Comparison of ENCODE assay signal across 12 cellular contexts in the genomic region with DNA sequence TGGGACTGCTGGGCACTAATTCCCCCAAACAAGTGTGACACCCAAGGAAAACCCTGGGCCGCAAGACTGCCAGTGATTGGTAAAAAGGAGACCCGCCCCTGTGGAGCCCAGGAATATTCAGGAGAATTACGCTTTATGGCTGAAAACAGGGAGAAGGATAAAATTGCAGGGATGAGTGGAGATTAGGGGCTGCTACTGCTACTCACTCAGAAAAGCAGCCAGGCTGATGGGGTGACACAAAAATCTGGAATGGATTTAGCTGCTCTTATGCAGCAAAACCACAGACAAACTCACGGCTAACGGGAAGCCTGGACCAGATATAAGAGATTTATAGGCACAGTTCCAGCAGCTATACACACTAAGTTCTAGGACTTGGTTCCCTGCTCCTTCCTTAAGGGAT. TPM values are rescaled to one million over a fixed set of nuclear protein-coding genes. Genes with fewer than 3 reads are reported as not detected.
DNase-seq lines count a peak whose midpoint lies in the region; ATAC-seq and TF ChIP-seq lines count a peak whose summit lies in the region.
"Had no signal": no experiment of that assay in that cellular context is flagged by ENCODE, and none has a peak within 500 bp of the region (broad histone marks: within the 10 kb centered on the region; RNA-seq: fewer than 3 reads in every experiment).

No MANE protein-coding gene starts in this region.

- H3K4me1 ChIP-seq in BLaER1 (peaks cover 13% of the 10 kb centered on the region), upper lobe of left lung (peaks cover 6 to 15% (median 12%) of the 10 kb centered on the region in 4 donors)

- H4K20me1 ChIP-seq in BLaER1 = peaks cover 3% of the 10 kb centered on the region

- H3K36me3 ChIP-seq in BLaER1 = no peaks in the 10 kb centered on the region
- H3K36me3 ChIP-seq in upper lobe of left lung = no peaks in the 10 kb centered on the region

- DNase-seq in NCI-H1105 treated with DMSO at 0.1 percent for 48 hours (lab: John Stamatoyannopoulos, UW) = peak; percentile 48
- peak; percentile 84 for DNase-seq in amniotic epithelial cell (ENCODE audit: low read depth)
- DNase-seq in myocyte (ENCODE audit: low read depth) = peak; percentile 47
- no peak for DNase-seq in Calu3
- no peak for DNase-seq in upper lobe of left lung
- DNase-seq in activated CD4-positive, alpha-beta T cell treated with anti-CD3 and anti-CD28 coated beads for 48 hours = no peak
- no peak for DNase-seq in Right ventricle myocardium superior
- DNase-seq: activated CD8-positive, alpha-beta memory T cell treated with anti-CD3 and anti-CD28 coated beads for 24 hours; DMS153; NCI-H1436; right cardiac atrium had no signal

- TF ChIP-seq EP300 in upper lobe of left lung (IDR thresholded peaks at IDR 0.05) = no peak

- no peak overlapping the region for H3K9ac ChIP-seq in BLaER1

- H3K9me3 Mint-ChIP-seq in Calu3 (ENCODE audit: low read depth, unreplicated experiment) = no peaks in the 10 kb centered on the region

- intact Hi-C loops in Calu3 (cut with micrococcal nuclease; ENCODE audit: unreplicated experiment) = no loop called here
- intact Hi-C loops in Right ventricle myocardium superior (cut with DNase I) = no loop called here

- H3K27me3 ChIP-seq in BLaER1 (peaks cover 15% of the 10 kb centered on the region), upper lobe of left lung (peaks cover 0 to 3% (median 0%) of the 10 kb centered on the region in 4 donors)

- TF ChIP-seq CTCF in Calu3 (IDR thresholded peaks at IDR 0.05; ENCODE audit: unreplicated experiment) = no peak
- TF ChIP-seq CTCF in upper lobe of left lung (IDR thresholded peaks at IDR 0.05) = no peak

- WGBS in upper lobe of left lung, 2 donors = 53 to 59% methylated on average over 5 of the region's 5 CpGs

- no peak overlapping the region for H3K27ac Mint-ChIP-seq in Calu3 (ENCODE audit: unreplicated experiment)

- peak overlapping the region; percentile 27; the same call in 1 of the 2 replicates for H3K4me2 ChIP-seq in BLaER1

- peaks cover 18% of the 10 kb centered on the region for H3K36me3 Mint-ChIP-seq in Calu3 (ENCODE audit: insufficient read depth, unreplicated experiment)

- ATAC-seq in upper lobe of left lung (ENCODE audit: low FRiP score in 2 of 2) (no peak), Right ventricle myocardium superior (ENCODE audit: poor library complexity) (no peak)
- ATAC-seq: right cardiac atrium had no signal

- CTCF ChIA-PET in Calu3 (lab: Charles Lee) = no interaction called here

- H3K4me1 Mint-ChIP-seq in Calu3 (ENCODE audit: low read depth, unreplicated experiment) = peaks cover 13% of the 10 kb centered on the region

- H3K9me3 ChIP-seq in BLaER1 = no peaks in the 10 kb centered on the region
- no peaks in the 10 kb centered on the region for H3K9me3 ChIP-seq in upper lobe of left lung

- TF ChIP-seq POLR2A in upper lobe of left lung (IDR thresholded peaks at IDR 0.05) = no peak

- H3K4me3 Mint-ChIP-seq in Calu3 (ENCODE audit: low read depth, unreplicated experiment) = no peak overlapping the region

- H3K27ac ChIP-seq in BLaER1 (no peak overlapping the region), upper lobe of left lung (no peak overlapping the region)

- peaks cover 43% of the 10 kb centered on the region for H3K27me3 Mint-ChIP-seq in Calu3 (ENCODE audit: unreplicated experiment)

- no TSS peak for BruUV-seq in Calu3 (replicated peaks; lab: Mats Ljungman, UMichigan)

- H3K4me3 ChIP-seq in BLaER1 = no peak overlapping the region
- no peak overlapping the region for H3K4me3 ChIP-seq in upper lobe of left lung

RNA-seq across cellular contexts. Expression of gene FBXO3, which starts 4.4 kb away (rescaled TPM):
- total RNA-seq in myocyte (29.1 and 35.6 TPM in 2 replicates), Calu3 (2022) (24.3 and 27.8 TPM in 2 replicates), upper lobe of left lung (10 to 100 TPM in 5 of 6 donors, 1 to 10 TPM in 1; 9.9 to 50.8 (median 26.9) TPM), Right ventricle myocardium superior (45.3 TPM)
- 14.5 TPM for polyA plus RNA-seq in myocyte (2012)

RNA-seq across cellular contexts. Expression of gene CD59, which starts 42.5 kb away (rescaled TPM):
- 434 and 480 TPM in 2 replicates for total RNA-seq in myocyte
- polyA plus RNA-seq in myocyte (2012) = 618 TPM
- 1,185 and 1,281 TPM in 2 replicates for total RNA-seq in Calu3 (2022)
- total RNA-seq in upper lobe of left lung = 100 to 1,000 TPM in 5 of 6 donors, 10 to 100 TPM in 1; 57.6 to 914 (median 315) TPM
- 713 TPM for total RNA-seq in Right ventricle myocardium superior

Comparison
In these comparisons a context has a peak if more than half of its experiments do, and no peak if none do; other contexts are left out.
1. DNase-seq: peak in NCI-H1105 treated with DMSO at 0.1 percent for 48 hours (single experiment), amniotic epithelial cell (single experiment) and myocyte (single experiment); none in Calu3 (single experiment), upper lobe of left lung (0 of 2), activated CD4-positive, alpha-beta T cell treated with anti-CD3 and anti-CD28 coated beads for 48 hours (single experiment) and Right ventricle myocardium superior (single experiment).